8 cellular contexts compared by ENCODE assay signal in the genomic region with DNA sequence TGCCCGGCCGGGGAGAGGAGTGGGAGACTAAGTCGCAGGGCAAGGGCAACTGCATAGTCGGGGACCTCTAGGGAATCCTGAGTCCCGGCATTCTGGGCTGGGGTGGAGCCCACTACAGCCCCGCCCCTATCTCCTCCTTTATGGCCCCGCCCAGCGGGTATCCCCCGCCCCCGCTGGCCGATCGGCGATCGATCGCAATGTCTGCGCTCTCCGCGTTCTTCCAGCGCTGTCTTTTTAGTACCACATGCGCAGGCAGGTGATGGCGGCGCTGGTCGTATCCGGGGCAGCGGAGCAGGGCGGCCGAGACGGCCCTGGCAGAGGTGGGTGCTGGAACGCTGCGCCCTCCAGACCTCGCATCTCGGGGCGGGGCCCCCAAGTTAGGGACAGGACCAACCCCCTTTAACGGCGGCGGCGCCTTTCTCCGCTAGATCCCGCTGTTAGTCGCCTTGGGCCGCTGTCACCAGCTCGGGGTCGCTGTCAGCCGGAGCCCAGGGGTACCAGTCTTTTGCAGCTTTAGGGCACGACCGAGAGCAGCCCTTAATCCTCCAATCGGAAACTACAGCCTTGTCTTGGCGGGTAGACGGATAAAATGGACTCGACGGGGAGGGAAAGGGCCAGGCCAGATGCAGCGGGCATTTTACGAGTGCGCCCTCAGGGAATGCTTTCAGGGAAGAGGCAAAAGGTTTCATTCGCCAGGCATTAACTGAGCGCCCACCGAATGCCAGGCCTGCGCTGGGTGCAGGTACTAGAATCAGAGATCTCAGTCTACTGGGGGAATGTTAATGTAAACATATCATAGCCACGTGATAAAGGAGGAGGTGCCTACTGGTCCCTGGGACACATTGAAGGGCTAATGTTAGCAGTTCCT. TPM values are rescaled to one million over a fixed set of nuclear protein-coding genes. Genes with fewer than 3 reads are reported as not detected.
DNase-seq lines count a peak whose midpoint lies in the region; ATAC-seq and TF ChIP-seq lines count a peak whose summit lies in the region.

A gene (plus strand): TSS at position 243 of the 868 bp plus-strand sequence. CDS start 17 bp downstream, at position 260.

- intact Hi-C loops in heart left ventricle (cut with DNase I) (loop anchor here in 5 of 10 donors (2.0 to 10.0 kb wide), 11 partner anchors 58 to 465 kb away; a partner anchor contains a TSS), posterior cingulate gyrus (cut with DNase I) (loop anchor here (10.0 kb wide), 1 partner anchor 315 kb away; a partner anchor contains a TSS)

- H3K4me3 Mint-ChIP-seq in T-cell = peak within 1 kb of the TSS; percentile 93 to 95 (median 94)

- H3K27ac Mint-ChIP-seq in T-cell = peak within 1 kb of the TSS; percentile 86 to 87

- 1% methylated on average over 56 to 59 of the region's 59 CpGs for WGBS in adipose tissue, 3 donors
- 0 to 3% (median 1%) methylated on average over 48 to 59 of the region's 59 CpGs for WGBS in heart left ventricle, 4 donors
- 2 to 3% methylated on average over 9 to 38 of the region's 59 CpGs for WGBS in upper lobe of left lung, 2 donors

- no peaks in the 10 kb centered on the region for H3K9me3 Mint-ChIP-seq in T-cell

- H3K4me3 ChIP-seq in heart left ventricle (peak within 1 kb of the TSS; percentile 64 to 100 (median 91)), upper lobe of left lung (peak within 1 kb of the TSS; percentile 87 to 99 (median 93))

- H3K9me3 ChIP-seq in heart left ventricle = no peaks in the 10 kb centered on the region
- no peaks in the 10 kb centered on the region for H3K9me3 ChIP-seq in upper lobe of left lung

- peak; percentile 52 for ATAC-seq in HG02571 (IDR thresholded peaks at IDR 0.05; ENCODE audit: unreplicated experiment)
- peak; percentile 82 to 85 (median 84) for ATAC-seq in T-cell (replicated peaks in 1 of 4)
- peak; percentile 83 to 93 (median 88) for ATAC-seq in heart left ventricle
- peak; percentile 94 for ATAC-seq in upper lobe of left lung (ENCODE audit: low FRiP score in 2 of 2)

- H3K27ac ChIP-seq in adipose tissue (ENCODE audit: low read depth, low read length) (no peak within 1 kb of the TSS), heart left ventricle (peak within 1 kb of the TSS in 10 of 12 donors; percentile 44 to 87 (median 72)), upper lobe of left lung (peak within 1 kb of the TSS in 3 of 4 donors; percentile 31 to 71 (median 70))

- H3K27me3 Mint-ChIP-seq in T-cell = peaks cover 9 to 21% of the 10 kb centered on the region in 2 donors

- peak in 1 of 2 donors; percentile 65 for TF ChIP-seq POLR2A in heart left ventricle (IDR thresholded peaks at IDR 0.05)
- TF ChIP-seq POLR2A in upper lobe of left lung (IDR thresholded peaks at IDR 0.05) = peak in 2 of 4 donors; percentile 55 to 57

- peaks cover 17 to 38% (median 25%) of the 10 kb centered on the region in 3 donors for H3K4me1 Mint-ChIP-seq in T-cell

- CTCF ChIA-PET in T-cell (lab: Charles Lee) = interaction anchor here in 1 of 2 donors (0.6 to 1.0 kb wide), 2 partner anchors 253 to 254 kb away, joined by 3 to 5 read pairs; no protein-coding TSS in a partner anchor

- H3K4me1 ChIP-seq in heart left ventricle (peaks cover 10 to 48% (median 29%) of the 10 kb centered on the region in 12 donors), upper lobe of left lung (peaks cover 27 to 37% (median 29%) of the 10 kb centered on the region in 4 donors)

- H3K36me3 Mint-ChIP-seq in T-cell = peaks cover 6% of the 10 kb centered on the region

- TF ChIP-seq CTCF in heart left ventricle (IDR thresholded peaks at IDR 0.05) (no peak), upper lobe of left lung (IDR thresholded peaks at IDR 0.05) (peak in 1 of 6 experiments; percentile 50)

- POLR2A ChIA-PET in T-cell (lab: Charles Lee) = interaction anchor here in 1 of 2 donors (0.6 kb wide), 1 partner anchor 254 kb away, joined by 4 read pairs; no protein-coding TSS in a partner anchor

- TF ChIP-seq EP300 in upper lobe of left lung (IDR thresholded peaks at IDR 0.05) = no peak

- peak; percentile 63 for DNase-seq in GF-D8 (lab: John Stamatoyannopoulos, UW)
- DNase-seq in NCI-H1417 treated with DMSO at 0.1 percent for 48 hours (lab: John Stamatoyannopoulos, UW) = peak; percentile 32
- peak; percentile 64 to 86 (median 79) for DNase-seq in T-cell
- DNase-seq in heart left ventricle = peak; percentile 90 to 94 (median 92)
- peak; percentile 81 to 99 (median 90) for DNase-seq in posterior cingulate gyrus
- DNase-seq in upper lobe of left lung = peak; percentile 89 to 95

- H3K36me3 ChIP-seq in heart left ventricle (peaks cover 0 to 14% (median 7%) of the 10 kb centered on the region in 9 donors), upper lobe of left lung (peaks cover 0 to 7% (median 2%) of the 10 kb centered on the region in 4 donors)

- peaks cover 0 to 29% (median 0%) of the 10 kb centered on the region in 9 donors for H3K27me3 ChIP-seq in heart left ventricle
- H3K27me3 ChIP-seq in upper lobe of left lung = peaks cover 0 to 11% (median 4%) of the 10 kb centered on the region in 4 donors

RNA-seq across cellular contexts. Expression of the gene that starts here (rescaled TPM):
- total RNA-seq in T-cell (100 to 1,000 TPM in 2 of 5 donors, 10 to 100 TPM in 3; 84.6 to 116 (median 94.2) TPM), heart left ventricle (10 to 100 TPM; 14.0 to 38.1 (median 27.6) TPM), upper lobe of left lung (100 to 1,000 TPM in 1 of 6 donors, 10 to 100 TPM in 5; 28.8 to 129 (median 45.1) TPM)
- polyA plus RNA-seq in adipose tissue (10 to 100 TPM; 15.4 to 34.0 (median 31.1) TPM), heart left ventricle (10 to 100 TPM; 18.8 to 23.4 TPM)

Comparison
In these comparisons a context has a peak if more than half of its experiments do, and no peak if none do; other contexts are left out.
1. DNase-seq: peak in every context shown above with its lines; median percentile 92 in heart left ventricle; 92 in upper lobe of left lung; 90 in posterior cingulate gyrus; 79 in T-cell; 63 in GF-D8; 32 in NCI-H1417 treated with DMSO at 0.1 percent for 48 hours.